11 cellular contexts compared by ENCODE assay signal in genomic region chr13:83879431-83880171, GRCh38.
A peak's percentile ranks its signal among the peaks of the same experiment; 100 is the strongest.
DNase-seq lines count a peak whose midpoint lies in the region; ATAC-seq lines count a peak whose summit lies in the region.
"Had no signal": no experiment of that assay in that cellular context is flagged by ENCODE, and none has a peak within 500 bp of the region (broad histone marks: within the 10 kb centered on the region; RNA-seq: fewer than 3 reads in every experiment).

No MANE protein-coding gene starts in this region.

- no peak overlapping the region for H3K9ac ChIP-seq in stomach smooth muscle (ENCODE audit: low read length in 2 of 2)

- peaks cover 17% of the 10 kb centered on the region for H3K4me1 ChIP-seq in stomach smooth muscle (ENCODE audit: control insufficient read depth, insufficient read depth, low read length)

- H3K27me3 ChIP-seq in stomach smooth muscle (ENCODE audit: control insufficient read depth in 1 of 2, insufficient read depth in 2 of 2, low read length in 2 of 2): peaks cover 42 to 44% of the 10 kb centered on the region in 2 donors

- peak overlapping the region; percentile 69 to 71 for H3K4me3 ChIP-seq in stomach smooth muscle (ENCODE audit: low read length in 2 of 2)

- no peak for ATAC-seq in GM21737 (IDR thresholded peaks at IDR 0.05; ENCODE audit: unreplicated experiment)

- H3K36me3 ChIP-seq in stomach smooth muscle (ENCODE audit: control insufficient read depth in 2 of 2, insufficient read depth in 2 of 2, low read length in 2 of 2): no peaks in the 10 kb centered on the region

- peak; percentile 32 for DNase-seq in NCI-H1092 treated with DMSO at 0.1 percent for 48 hours (lab: John Stamatoyannopoulos, UW)
- DNase-seq in NCI-H1092 (lab: John Stamatoyannopoulos, UW): no peak
- DNase-seq in cerebellar cortex (ENCODE audit: low spot score): peak; percentile 13
- peak; percentile 13 for DNase-seq in left kidney (ENCODE audit: low read depth, low spot score)
- DNase-seq in DMS79 (lab: John Stamatoyannopoulos, UW): no peak
- no peak for DNase-seq in NCI-H2171 (lab: John Stamatoyannopoulos, UW)
- DNase-seq: activated CD4-positive, alpha-beta T cell treated with anti-CD3 and anti-CD28 coated beads, Interleukin-2, amount 10 ng/mL, durations not matched to agents 7 days and 5 days; GOT3 had no signal

- no peaks in the 10 kb centered on the region for H3K9me3 ChIP-seq in stomach smooth muscle (ENCODE audit: control insufficient read depth in 2 of 2, low read length in 2 of 2)

- no peak overlapping the region for H3K27ac ChIP-seq in stomach smooth muscle (ENCODE audit: low read length)
- H3K27ac ChIP-seq: 22Rv1 had no signal

Comparison
In these comparisons a context has a peak if more than half of its experiments do, and no peak if none do; other contexts are left out.
1. DNase-seq: peak in NCI-H1092 treated with DMSO at 0.1 percent for 48 hours (single experiment), cerebellar cortex (single experiment) and left kidney (single experiment); none in NCI-H1092 (single experiment), DMS79 (single experiment) and NCI-H2171 (single experiment).